In genomic region chr1:55252942-55253589, GRCh38 we compare ENCODE assay signal across 21 cellular contexts. TPM values are rescaled to one million over a fixed set of nuclear protein-coding genes. Genes with fewer than 3 reads are reported as not detected.
DNase-seq lines count a peak whose midpoint lies in the region; ATAC-seq and TF ChIP-seq lines count a peak whose summit lies in the region.
"Had no signal": no experiment of that assay in that cellular context is flagged by ENCODE, and none has a peak within 500 bp of the region (broad histone marks: within the 10 kb centered on the region; RNA-seq: fewer than 3 reads in every experiment).

No MANE protein-coding gene starts in this region.

- intact Hi-C loops in gastrocnemius medialis (cut with DNase I; ENCODE audit: low total_unique reads), result no loop called here

- H3K9me3 Mint-ChIP-seq in activated CD4-positive, alpha-beta T cell treated with anti-CD3 and anti-CD28 coated beads, Interleukin-2, amount 10 ng/mL, durations not matched to agents 7 days and 5 days, result no peaks in the 10 kb centered on the region
- H3K9me3 Mint-ChIP-seq in central memory CD8-positive, alpha-beta T cell, result no peaks in the 10 kb centered on the region
- H3K9me3 Mint-ChIP-seq: naive thymus-derived CD8-positive, alpha-beta T cell had no signal

- no peak for ATAC-seq in central memory CD8-positive, alpha-beta T cell (replicated peaks; ENCODE audit: extremely low read depth, poor library complexity, severe bottlenecking)
- ATAC-seq in gastrocnemius medialis (no peak), GM21529 (IDR thresholded peaks at IDR 0.05; ENCODE audit: unreplicated experiment) (no peak)
- ATAC-seq: A549; activated CD4-positive, CD25-positive, alpha-beta regulatory T cell treated with anti-CD3 and anti-CD28 coated beads, Interleukin-2, amount 50 U/mL, for 24 hours; HCT116; naive thymus-derived CD8-positive, alpha-beta T cell; T-helper 17 cell had no signal

- H3K27me3 ChIP-seq in gastrocnemius medialis, result no peaks in the 10 kb centered on the region
- H3K27me3 ChIP-seq: breast epithelium, esophagus squamous epithelium had no signal

- no peak for DNase-seq in activated CD4-positive, alpha-beta T cell treated with anti-CD3 and anti-CD28 coated beads, Interleukin-2, amount 10 ng/mL, durations not matched to agents 7 days and 5 days
- no peak for DNase-seq in activated CD4-positive, alpha-beta T cell treated with anti-CD3 and anti-CD28 coated beads, Interleukin-2, amount 50 U/mL, for 4 hours
- DNase-seq in NCI-H1105 (lab: John Stamatoyannopoulos, UW) (peak; percentile 58), gastrocnemius medialis (no peak), epidermal melanocyte (ENCODE audit: insufficient read length, low spot score) (no peak), NCI-H146 treated with DMSO at 0.1 percent for 48 hours (lab: John Stamatoyannopoulos, UW; ENCODE audit: unreplicated experiment) (no peak)
- no peak for DNase-seq in central memory CD8-positive, alpha-beta T cell (ENCODE audit: low spot score in 2 of 2)
- DNase-seq: esophagus squamous epithelium; glutamatergic neuron; KG1; naive thymus-derived CD8-positive, alpha-beta T cell; NCI-H1092 treated with DMSO at 0.1 percent for 48 hours; NCI-H2227 treated with DMSO at 0.1 percent for 48 hours; T-helper 17 cell had no signal

- no peaks in the 10 kb centered on the region for H3K36me3 Mint-ChIP-seq in activated CD4-positive, alpha-beta T cell treated with anti-CD3 and anti-CD28 coated beads, Interleukin-2, amount 10 ng/mL, durations not matched to agents 7 days and 5 days (ENCODE audit: low read depth)
- H3K36me3 Mint-ChIP-seq in central memory CD8-positive, alpha-beta T cell (ENCODE audit: insufficient read depth), result peaks cover 3% of the 10 kb centered on the region
- H3K36me3 Mint-ChIP-seq: naive thymus-derived CD8-positive, alpha-beta T cell had no signal

- CTCF ChIA-PET in activated CD4-positive, alpha-beta T cell treated with anti-CD3 and anti-CD28 coated beads, Interleukin-2, amount 10 ng/mL, durations not matched to agents 7 days and 5 days (lab: Charles Lee), result interaction anchor here (1.7 kb wide), 1 partner anchor 7 kb away, joined by 4 read pairs; no protein-coding TSS in a partner anchor

- no peaks in the 10 kb centered on the region for H3K9me3 ChIP-seq in gastrocnemius medialis
- H3K9me3 ChIP-seq: A549, breast epithelium, esophagus squamous epithelium had no signal

- H3K4me3 Mint-ChIP-seq in activated CD4-positive, alpha-beta T cell treated with anti-CD3 and anti-CD28 coated beads, Interleukin-2, amount 10 ng/mL, durations not matched to agents 7 days and 5 days, result no peak overlapping the region
- no peak overlapping the region for H3K4me3 Mint-ChIP-seq in central memory CD8-positive, alpha-beta T cell
- H3K4me3 Mint-ChIP-seq: activated naive CD8-positive, alpha-beta T cell; naive thymus-derived CD8-positive, alpha-beta T cell; T-helper 17 cell had no signal

- H3K27me3 Mint-ChIP-seq in activated CD4-positive, alpha-beta T cell treated with anti-CD3 and anti-CD28 coated beads, Interleukin-2, amount 10 ng/mL, durations not matched to agents 7 days and 5 days, result peaks cover 4% of the 10 kb centered on the region
- H3K27me3 Mint-ChIP-seq in central memory CD8-positive, alpha-beta T cell, result no peaks in the 10 kb centered on the region
- H3K27me3 Mint-ChIP-seq: activated naive CD8-positive, alpha-beta T cell; naive thymus-derived CD8-positive, alpha-beta T cell; T-helper 17 cell had no signal

- no peak overlapping the region for H3K4me3 ChIP-seq in gastrocnemius medialis
- H3K4me3 ChIP-seq: A549, breast epithelium, esophagus squamous epithelium had no signal

- no peak for TF ChIP-seq CTCF in gastrocnemius medialis (IDR thresholded peaks at IDR 0.05 in 4 of 5, conservative IDR thresholded peaks at IDR 0.05 in 1 of 5)

- H3K4me1 Mint-ChIP-seq in activated CD4-positive, alpha-beta T cell treated with anti-CD3 and anti-CD28 coated beads, Interleukin-2, amount 10 ng/mL, durations not matched to agents 7 days and 5 days, result peaks cover 17% of the 10 kb centered on the region
- peaks cover 8% of the 10 kb centered on the region for H3K4me1 Mint-ChIP-seq in central memory CD8-positive, alpha-beta T cell

- TF ChIP-seq POLR2A in gastrocnemius medialis (IDR thresholded peaks at IDR 0.05), result no peak

- peaks cover 16 to 39% of the 10 kb centered on the region in 2 donors for H3K4me1 ChIP-seq in gastrocnemius medialis
- H3K4me1 ChIP-seq: A549, esophagus squamous epithelium had no signal

- POLR2A ChIA-PET in activated CD4-positive, alpha-beta T cell treated with anti-CD3 and anti-CD28 coated beads, Interleukin-2, amount 10 ng/mL, durations not matched to agents 7 days and 5 days (lab: Charles Lee), result no interaction called here

- peak overlapping the region in 3 of 4 donors; percentile 29 to 78 (median 76) for H3K27ac ChIP-seq in gastrocnemius medialis
- H3K27ac ChIP-seq: A549, breast epithelium, esophagus squamous epithelium had no signal

- no peaks in the 10 kb centered on the region for H3K36me3 ChIP-seq in gastrocnemius medialis
- H3K36me3 ChIP-seq: breast epithelium, esophagus squamous epithelium had no signal

- in situ Hi-C loops in gastrocnemius medialis (cut with MboI; ENCODE audit: low sequenced_read_pairs in 4 of 4), result no loop called here

- peak overlapping the region; percentile 50 for H3K27ac Mint-ChIP-seq in activated CD4-positive, alpha-beta T cell treated with anti-CD3 and anti-CD28 coated beads, Interleukin-2, amount 10 ng/mL, durations not matched to agents 7 days and 5 days
- H3K27ac Mint-ChIP-seq in central memory CD8-positive, alpha-beta T cell (ENCODE audit: low read depth), result peak overlapping the region; percentile 48
- H3K27ac Mint-ChIP-seq: activated naive CD8-positive, alpha-beta T cell; progenitor cell of endocrine pancreas had no signal

RNA-seq across cellular contexts. Expression of gene USP24, which starts 37.9 kb away (rescaled TPM):
- 10 to 100 TPM; 37.5 to 39.9 TPM for total RNA-seq in activated CD4-positive, alpha-beta T cell treated with anti-CD3 and anti-CD28 coated beads, Interleukin-2, amount 10 ng/mL, durations not matched to agents 7 days and 5 days
- total RNA-seq in gastrocnemius medialis, result 100 to 1,000 TPM in 1 of 4 donors, 10 to 100 TPM in 3; 77.3 to 102 (median 90.8) TPM
